ENCODE assay signal across 1 cellular context in the genomic region with DNA sequence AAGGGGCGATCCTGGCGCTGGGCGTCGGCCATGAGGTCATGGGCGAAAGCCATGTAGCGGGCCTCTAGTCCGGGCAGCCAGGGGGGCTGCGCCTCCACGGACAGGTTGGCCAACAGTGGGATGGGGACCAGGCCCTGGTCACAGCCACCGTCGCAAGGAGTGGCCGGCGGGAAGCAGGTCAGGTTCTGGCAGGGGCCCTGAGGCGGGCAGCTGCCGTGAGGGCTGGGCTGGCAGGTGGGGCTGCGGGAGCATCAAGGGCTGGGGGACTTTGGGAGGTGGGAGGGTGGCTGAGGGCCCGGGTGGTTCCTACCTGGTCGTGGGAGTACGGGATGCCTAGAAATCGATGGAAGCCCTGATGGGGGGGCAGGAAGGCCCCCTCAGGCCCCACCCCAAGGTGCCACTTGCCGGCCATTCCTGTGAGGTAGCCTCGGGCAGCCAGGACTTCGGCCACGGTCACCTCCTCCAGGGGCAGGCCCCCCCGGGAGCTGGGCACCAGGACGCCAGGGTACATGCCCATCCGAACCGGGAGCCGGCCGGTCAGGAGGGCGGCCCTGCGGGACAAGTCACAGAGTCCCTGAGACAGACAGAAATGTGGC.
TF ChIP-seq lines count a peak whose summit lies in the region.

No MANE protein-coding gene starts in this region.

TF ChIP-seq in HepG2, 621 proteins besides CTCF, POLR2A, EP300 and RAD21:
- TF ChIP-seq HNRNPL (IDR thresholded peaks at IDR 0.05; ENCODE audit: low read depth, low read length) (0 out of 2 replicates have a peak, but pooled peaks have one; percentile 54), KDM5A (IDR thresholded peaks at IDR 0.05; ENCODE audit: borderline replicate concordance, low read length) (no peak), ASH2L (IDR thresholded peaks at IDR 0.05; ENCODE audit: insufficient read length, low read depth, low read length) (no peak), USF2 (IDR thresholded peaks at IDR 0.05; ENCODE audit: low read depth, low read length) (no peak), USF2 (CRISPR knock-in tag; IDR thresholded peaks at IDR 0.05; ENCODE audit: borderline replicate concordance) (no peak), ZBTB38 (CRISPR knock-in tag; IDR thresholded peaks at IDR 0.05) (peak; percentile 35; the same call in 1 of the 2 replicates), SRSF4 (IDR thresholded peaks at IDR 0.05; ENCODE audit: low read depth, low read length, poor library complexity, severe bottlenecking) (no peak), ARID4A (CRISPR knock-in tag; IDR thresholded peaks at IDR 0.05; ENCODE audit: borderline replicate concordance) (no peak), ZNF343 (CRISPR knock-in tag; IDR thresholded peaks at IDR 0.05) (no peak), ATF7-NPFF (CRISPR knock-in tag; IDR thresholded peaks at IDR 0.05; ENCODE audit: low read depth) (no peak)
- TF ChIP-seq, protein P1, sequence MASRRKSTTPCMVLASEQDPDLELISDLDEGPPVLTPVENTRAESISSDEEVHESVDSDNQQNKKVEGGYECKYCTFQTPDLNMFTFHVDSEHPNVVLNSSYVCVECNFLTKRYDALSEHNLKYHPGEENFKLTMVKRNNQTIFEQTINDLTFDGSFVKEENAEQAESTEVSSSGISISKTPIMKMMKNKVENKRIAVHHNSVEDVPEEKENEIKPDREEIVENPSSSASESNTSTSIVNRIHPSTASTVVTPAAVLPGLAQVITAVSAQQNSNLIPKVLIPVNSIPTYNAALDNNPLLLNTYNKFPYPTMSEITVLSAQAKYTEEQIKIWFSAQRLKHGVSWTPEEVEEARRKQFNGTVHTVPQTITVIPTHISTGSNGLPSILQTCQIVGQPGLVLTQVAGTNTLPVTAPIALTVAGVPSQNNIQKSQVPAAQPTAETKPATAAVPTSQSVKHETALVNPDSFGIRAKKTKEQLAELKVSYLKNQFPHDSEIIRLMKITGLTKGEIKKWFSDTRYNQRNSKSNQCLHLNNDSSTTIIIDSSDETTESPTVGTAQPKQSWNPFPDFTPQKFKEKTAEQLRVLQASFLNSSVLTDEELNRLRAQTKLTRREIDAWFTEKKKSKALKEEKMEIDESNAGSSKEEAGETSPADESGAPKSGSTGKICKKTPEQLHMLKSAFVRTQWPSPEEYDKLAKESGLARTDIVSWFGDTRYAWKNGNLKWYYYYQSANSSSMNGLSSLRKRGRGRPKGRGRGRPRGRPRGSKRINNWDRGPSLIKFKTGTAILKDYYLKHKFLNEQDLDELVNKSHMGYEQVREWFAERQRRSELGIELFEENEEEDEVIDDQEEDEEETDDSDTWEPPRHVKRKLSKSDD (CRISPR knock-in tag; IDR thresholded peaks at IDR 0.05; ENCODE audit: low read depth) = no peak
